ENCODE assay signal across 8 cellular contexts in the genomic region with DNA sequence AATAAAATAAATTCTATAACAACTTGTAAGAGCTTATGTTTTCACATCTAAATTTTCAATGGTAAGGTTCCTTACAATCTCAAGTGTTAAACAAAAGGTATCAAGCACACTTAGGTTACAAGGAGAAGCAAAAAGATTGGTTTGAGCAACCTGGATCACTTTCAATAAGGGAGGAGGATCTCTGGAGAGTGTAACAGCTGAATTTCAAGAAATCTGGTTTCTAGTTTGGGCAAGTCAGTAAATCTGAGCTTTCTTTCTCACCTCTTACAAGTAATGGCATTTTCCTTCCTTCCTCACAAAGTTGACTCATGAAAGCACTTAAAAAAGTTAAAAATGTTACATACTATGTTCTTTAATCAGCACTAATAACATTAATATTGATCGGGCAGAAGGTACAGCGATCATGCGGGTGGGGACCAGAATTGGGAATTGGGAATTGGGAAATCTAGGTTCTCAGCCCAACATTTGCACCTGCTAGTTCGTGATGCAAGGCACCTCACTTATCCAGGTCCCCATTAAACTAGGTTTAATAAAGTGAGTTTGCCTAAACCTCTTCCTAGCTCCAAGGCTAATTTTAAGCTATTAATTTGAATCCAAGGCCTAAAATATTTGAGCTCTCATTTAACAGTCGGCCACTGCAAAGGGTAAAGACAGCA. TPM values are rescaled to one million over a fixed set of nuclear protein-coding genes. Genes with fewer than 3 reads are reported as not detected.
DNase-seq lines count a peak whose midpoint lies in the region; ATAC-seq, FAIRE-seq and TF ChIP-seq lines count a peak whose summit lies in the region.

No MANE protein-coding gene starts in this region.

- H3K9me3 ChIP-seq in A549: no peaks in the 10 kb centered on the region

- H3K4me2 ChIP-seq in A549: peak overlapping the region; percentile 98

- H3K27ac ChIP-seq in A549: no peak overlapping the region

- H3K4me3 ChIP-seq in A549 (peak overlapping the region; percentile 99; the same call in 1 of the 3 replicates), astrocyte of the cerebellum (ENCODE audit: low read depth, low read length) (peak overlapping the region; percentile 16)

- no peak for TF ChIP-seq EP300 in A549 (IDR thresholded peaks at IDR 0.05)

- TF ChIP-seq CTCF in A549 (IDR thresholded peaks at IDR 0.05) (no peak), astrocyte of the cerebellum (IDR thresholded peaks at IDR 0.05; ENCODE audit: low read depth, low read length, missing control alignments) (no peak)

- TF ChIP-seq POLR2A in A549 (IDR thresholded peaks at IDR 0.05; ENCODE audit: low read length): no peak

- DNase-seq in A549 (ENCODE audit: low read depth in 1 of 2, low spot score in 1 of 2): no peak
- DNase-seq in HEK293T (ENCODE audit: extremely low spot score): no peak
- DNase-seq in astrocyte of the cerebellum (ENCODE audit: low read depth): no peak
- no peak for DNase-seq in memory B cell (ENCODE audit: low spot score in 2 of 2)
- DNase-seq in SKM-1 (lab: John Stamatoyannopoulos, UW; ENCODE audit: unreplicated experiment): no peak
- DNase-seq in cerebellum (ENCODE audit: low spot score): no peak
- DNase-seq in EL: no peak
- DNase-seq in NCI-H1930 (lab: John Stamatoyannopoulos, UW): no peak

- POLR2A ChIA-PET in A549 (lab: Yijun Ruan, JAX) (no interaction called here), HEK293T (lab: Yijun Ruan, JAX) (interaction anchor here (0.6 to 1.2 kb wide), 3 partner anchors 13 to 65 kb away, joined by 3 read pairs; no protein-coding TSS in a partner anchor)

- ATAC-seq in A549: no peak
- ATAC-seq in memory B cell (ENCODE audit: low read depth): no peak

- H3K36me3 Mint-ChIP-seq in memory B cell: peaks cover 4% of the 10 kb centered on the region

- no peak for FAIRE-seq in A549 (lab: Jason Lieb, UNC)

- CTCF ChIA-PET in A549 (lab: Yijun Ruan, JAX): interaction anchor here (1.3 to 1.7 kb wide), 2 partner anchors 89 to 155 kb away, joined by 3 read pairs; no protein-coding TSS in a partner anchor
- CTCF ChIA-PET in HEK293T (lab: Yijun Ruan, JAX): no interaction called here

- no peak for TF ChIP-seq RAD21 in A549 (conservative IDR thresholded peaks at IDR 0.05 in 1 of 2, IDR thresholded peaks at IDR 0.05 in 1 of 2)

- no peaks in the 10 kb centered on the region for H3K27me3 Mint-ChIP-seq in memory B cell

- H3K27ac Mint-ChIP-seq in memory B cell: peak overlapping the region; percentile 32

- in situ Hi-C loops in astrocyte of the cerebellum (cut with HindIII; ENCODE audit: low sequenced_read_pairs): no loop called here

- peaks cover 31% of the 10 kb centered on the region for H3K4me1 Mint-ChIP-seq in memory B cell

- 73% methylated on average over 5 of the region's 5 CpGs for WGBS in A549 (ENCODE audit: missing lambda C conversion rate)

- peaks cover 48% of the 10 kb centered on the region for H3K4me1 ChIP-seq in A549

- H3K9me3 Mint-ChIP-seq in memory B cell: no peaks in the 10 kb centered on the region

- no peak overlapping the region for H3K4me3 Mint-ChIP-seq in memory B cell

TF ChIP-seq in A549, 52 proteins besides CTCF, POLR2A, EP300 and RAD21 (continues in another document):
- TF ChIP-seq JUNB (IDR thresholded peaks at IDR 0.05) (no peak), ZFP36 (IDR thresholded peaks at IDR 0.05; ENCODE audit: borderline replicate concordance, partially characterized antibody) (no peak), ZSCAN20 (CRISPR knock-in tag; IDR thresholded peaks at IDR 0.05) (no peak), NR3C1 (IDR thresholded peaks at IDR 0.05) (no peak), RNF2 (IDR thresholded peaks at IDR 0.05; ENCODE audit: borderline replicate concordance, low read depth) (no peak), JUN (IDR thresholded peaks at IDR 0.05) (peak in 1 of 2 experiments; percentile 28; a peak in 1 of 5 replicates), NPAS2 (CRISPR knock-in tag; IDR thresholded peaks at IDR 0.05; ENCODE audit: borderline replicate concordance) (no peak)
- TF ChIP-seq, protein P1, sequence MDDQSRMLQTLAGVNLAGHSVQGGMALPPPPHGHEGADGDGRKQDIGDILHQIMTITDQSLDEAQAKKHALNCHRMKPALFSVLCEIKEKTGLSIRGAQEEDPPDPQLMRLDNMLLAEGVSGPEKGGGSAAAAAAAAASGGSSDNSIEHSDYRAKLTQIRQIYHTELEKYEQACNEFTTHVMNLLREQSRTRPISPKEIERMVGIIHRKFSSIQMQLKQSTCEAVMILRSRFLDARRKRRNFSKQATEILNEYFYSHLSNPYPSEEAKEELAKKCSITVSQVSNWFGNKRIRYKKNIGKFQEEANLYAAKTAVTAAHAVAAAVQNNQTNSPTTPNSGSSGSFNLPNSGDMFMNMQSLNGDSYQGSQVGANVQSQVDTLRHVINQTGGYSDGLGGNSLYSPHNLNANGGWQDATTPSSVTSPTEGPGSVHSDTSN (IDR thresholded peaks at IDR 0.05): no peak

TF ChIP-seq in HEK293T, 16 proteins besides CTCF, POLR2A, EP300 and RAD21:
- peak; percentile 27; the same call in 1 of the 2 replicates for TF ChIP-seq ELF4 (IDR thresholded peaks at IDR 0.05)
- no peak for TF ChIP-seq HDGF (IDR thresholded peaks at IDR 0.05; ENCODE audit: borderline replicate concordance)

RNA-seq across cellular contexts. Expression of a gene that starts 3.1 kb away (rescaled TPM):
- polyA plus RNA-seq in A549 (2011; rRNA removed) (134 and 190 TPM in 2 replicates), A549 (2017; fragmentation: RNase III; extraction: RNeasy Plus Mini Kit Qiagen cat#74134 plus additional on column Dnase treatment) (132 to 141 TPM (median 141 TPM) in 3 replicates)
- 23.1 and 26.2 TPM in 2 replicates for polyA plus RNA-seq in A549 (2012; cell fraction: cytosol; rRNA removed)
- 8.1 and 17.0 TPM in 2 replicates for polyA plus RNA-seq in A549 (2012; cell fraction: nucleus; rRNA removed)
- 145 and 159 TPM in 2 replicates for polyA minus RNA-seq in A549 (2011; rRNA and poly(A)+ RNA removed)
- total RNA-seq in cerebellum: 189 TPM

RNA-seq across cellular contexts. Expression of a gene that starts 28.4 kb away (rescaled TPM):
- polyA plus RNA-seq in A549 (2011; rRNA removed) (9.8 and 13.2 TPM in 2 replicates), A549 (2017; fragmentation: RNase III; extraction: RNeasy Plus Mini Kit Qiagen cat#74134 plus additional on column Dnase treatment) (12.9 to 17.9 TPM (median 14.8 TPM) in 3 replicates)
- polyA plus RNA-seq in A549 (2012; cell fraction: cytosol; rRNA removed): 5.3 and 6.8 TPM in 2 replicates
- 3.8 and 5.1 TPM in 2 replicates for polyA plus RNA-seq in A549 (2012; cell fraction: nucleus; rRNA removed)
- 5.8 and 6.9 TPM in 2 replicates for polyA minus RNA-seq in A549 (2011; rRNA and poly(A)+ RNA removed)
- total RNA-seq in cerebellum: 3.4 TPM
